In the genomic region with DNA sequence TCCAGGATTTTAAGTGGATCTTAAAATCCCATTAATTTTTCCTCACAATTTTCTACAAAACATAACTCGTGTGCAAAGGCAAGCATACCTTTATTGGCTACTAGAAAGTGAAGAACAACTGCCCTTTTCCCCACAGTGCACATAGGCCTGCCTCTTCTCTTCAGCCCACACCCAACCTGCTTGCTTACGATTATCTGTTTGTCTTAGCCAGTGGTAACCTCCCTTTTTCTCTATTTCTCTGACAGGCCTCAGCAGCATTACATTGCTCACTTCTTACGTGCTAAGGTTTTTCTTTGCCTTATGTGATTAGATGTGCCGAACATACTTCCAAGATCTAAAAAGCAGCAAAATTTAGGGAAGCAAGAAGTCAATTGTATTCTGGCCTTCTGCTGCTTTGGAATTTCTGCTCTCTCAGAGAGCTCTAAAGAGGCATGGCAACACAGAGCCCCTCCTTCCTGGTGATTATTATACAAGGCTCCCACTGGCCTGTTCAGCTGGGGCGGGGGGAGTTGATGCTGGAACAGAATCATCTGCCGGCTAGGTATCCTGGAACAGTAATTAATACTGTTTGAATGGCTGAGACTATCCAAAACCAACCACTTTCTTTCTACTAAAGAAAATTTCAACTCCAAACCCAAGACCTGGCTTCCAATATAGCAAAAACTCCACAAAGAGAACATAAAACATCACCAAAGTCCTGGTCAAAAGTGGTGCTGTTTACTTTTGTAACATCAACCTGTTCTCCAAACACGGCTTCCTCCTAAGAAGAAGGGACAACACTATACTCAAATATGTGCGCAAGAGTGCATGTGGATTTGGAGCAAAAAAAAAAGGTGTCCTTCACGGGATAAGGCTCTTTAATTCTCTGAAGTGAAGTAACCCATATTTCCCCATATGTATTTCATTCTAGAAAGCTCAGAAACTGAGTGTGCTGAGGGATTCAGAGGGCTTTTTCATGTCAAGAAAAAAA, we compare ENCODE assay signal across 10 cellular contexts. TPM values are rescaled to one million over a fixed set of nuclear protein-coding genes. Genes with fewer than 3 reads are reported as not detected.
DNase-seq lines count a peak whose midpoint lies in the region; ATAC-seq, FAIRE-seq and TF ChIP-seq lines count a peak whose summit lies in the region.
"Had no signal": no experiment of that assay in that cellular context is flagged by ENCODE, and none has a peak within 500 bp of the region (broad histone marks: within the 10 kb centered on the region; RNA-seq: fewer than 3 reads in every experiment).

No MANE protein-coding gene starts in this region.

- TF ChIP-seq CTCF in A549 (IDR thresholded peaks at IDR 0.05) (no peak), OCI-LY1 (IDR thresholded peaks at IDR 0.05; ENCODE audit: low read length) (no peak), endodermal cell (conservative IDR thresholded peaks at IDR 0.05) (no peak)

- peaks cover 40% of the 10 kb centered on the region for H3K4me1 Mint-ChIP-seq in endodermal cell
- H3K4me1 Mint-ChIP-seq in natural killer cell treated with Interleukin-12 subunit alpha and Interleukin-12 subunit beta and Interleukin-15 and Interleukin-18, amount 100 ng/mL, for 72 hours (ENCODE audit: low read depth in 2 of 2), result peaks cover 47 to 57% of the 10 kb centered on the region in 2 donors

- H3K27ac ChIP-seq in A549 (peak overlapping the region; percentile 69 to 98), OCI-LY1 (ENCODE audit: low read depth, low read length, poor library complexity, severe bottlenecking) (peak overlapping the region; percentile 87), endodermal cell (ENCODE audit: low read depth, low read length) (peak overlapping the region; percentile 71)

- H3K4me1 ChIP-seq in A549 (peaks cover 95% of the 10 kb centered on the region), OCI-LY1 (ENCODE audit: insufficient read depth, low read length, severe bottlenecking) (peaks cover 100% of the 10 kb centered on the region), endodermal cell (ENCODE audit: control insufficient read depth, insufficient read depth, low read length) (peaks cover 8% of the 10 kb centered on the region)

- TF ChIP-seq EP300 in A549 (IDR thresholded peaks at IDR 0.05), result no peak

- H3K9ac ChIP-seq in OCI-LY1 (ENCODE audit: low read length) (peak overlapping the region; percentile 13; the same call in 1 of the 2 replicates), endodermal cell (ENCODE audit: extremely low read depth, low read length, poor library complexity, severe bottlenecking) (no peak overlapping the region)

- H3K4me2 ChIP-seq in A549 (peak overlapping the region; percentile 95), OCI-LY1 (ENCODE audit: low read length) (peak overlapping the region; percentile 47; the same call in 1 of the 2 replicates)

- CTCF ChIA-PET in A549 (lab: Yijun Ruan, JAX), result interaction anchor here (0.7 to 6.0 kb wide), 10 partner anchors 12 to 182 kb away, joined by 3 to 33 read pairs (median 3); no protein-coding TSS in a partner anchor

- peaks cover 20% of the 10 kb centered on the region for H3F3A ChIP-seq in OCI-LY1 (ENCODE audit: insufficient read depth, low read length)

- no peaks in the 10 kb centered on the region for H3K9me3 Mint-ChIP-seq in endodermal cell
- no peaks in the 10 kb centered on the region for H3K9me3 Mint-ChIP-seq in natural killer cell treated with Interleukin-12 subunit alpha and Interleukin-12 subunit beta and Interleukin-15 and Interleukin-18, amount 100 ng/mL, for 72 hours

- no peaks in the 10 kb centered on the region for H4K20me1 ChIP-seq in OCI-LY1 (ENCODE audit: insufficient read depth, low read length)

- TF ChIP-seq POLR2A in A549 (IDR thresholded peaks at IDR 0.05; ENCODE audit: low read length), result no peak

- H3K9me3 ChIP-seq in A549 (no peaks in the 10 kb centered on the region), OCI-LY1 (ENCODE audit: low read length) (no peaks in the 10 kb centered on the region), endodermal cell (ENCODE audit: control insufficient read depth, low read length) (no peaks in the 10 kb centered on the region)

- 0 out of 5 replicates have a peak, but pooled peaks of 1 of the 2 experiments have one; percentile 4 for TF ChIP-seq RAD21 in A549 (conservative IDR thresholded peaks at IDR 0.05 in 1 of 2, IDR thresholded peaks at IDR 0.05 in 1 of 2)

- no peak overlapping the region for H3K4me3 Mint-ChIP-seq in endodermal cell
- H3K4me3 Mint-ChIP-seq in natural killer cell treated with Interleukin-12 subunit alpha and Interleukin-12 subunit beta and Interleukin-15 and Interleukin-18, amount 100 ng/mL, for 72 hours, result peak overlapping the region; percentile 44

- no peaks in the 10 kb centered on the region for H3K27me3 ChIP-seq in OCI-LY1 (ENCODE audit: insufficient read depth, low read length)
- H3K27me3 ChIP-seq in endodermal cell (ENCODE audit: control insufficient read depth, insufficient read depth, low read length, poor library complexity, severe bottlenecking), result no peaks in the 10 kb centered on the region

- H3K4me3 ChIP-seq in A549 (peak overlapping the region; percentile 4; the same call in 2 of the 3 replicates), OCI-LY1 (ENCODE audit: low read depth, low read length, poor library complexity, severe bottlenecking) (peak overlapping the region; percentile 5), endodermal cell (ENCODE audit: low read length) (no peak overlapping the region)

- 13% methylated on average over 9 of the region's 9 CpGs for WGBS in A549 (ENCODE audit: missing lambda C conversion rate)
- 82 to 89% methylated on average over 6 to 9 of the region's 9 CpGs for WGBS in endodermal cell (ENCODE audit: insufficient coverage in 1 of 2, insufficient read length in 1 of 2), 2 experiments

- peak; percentile 42 to 58 for DNase-seq in A549 (ENCODE audit: low read depth in 1 of 2, low spot score in 1 of 2)
- DNase-seq in endodermal cell, result no peak
- no peak for DNase-seq in natural killer cell treated with Interleukin-12 subunit alpha and Interleukin-12 subunit beta and Interleukin-15 and Interleukin-18, amount 100 ng/mL, for 72 hours (ENCODE audit: low spot score)
- DNase-seq in NCI-H2107 treated with DMSO at 0.1 percent for 48 hours (lab: John Stamatoyannopoulos, UW; ENCODE audit: unreplicated experiment), result no peak
- no peak for DNase-seq in AG20443 (ENCODE audit: low spot score)
- DNase-seq in stimulated activated CD4-positive, alpha-beta T cell treated with anti-CD3 and anti-CD28 coated beads, Interleukin-4, amount 100 ng/mL, for 4 hours, result no peak
- DNase-seq: activated CD4-positive, alpha-beta T cell treated with anti-CD3 and anti-CD28 coated beads, Interleukin-2, amount 50 U/mL, for 1 hour; stimulated activated CD4-positive, alpha-beta T cell treated with anti-CD3 and anti-CD28 coated beads, Interleukin-1b, Interleukin-23, amount 100 ng/mL, for 48 hours had no signal

- no peaks in the 10 kb centered on the region for H3K27me3 Mint-ChIP-seq in endodermal cell (ENCODE audit: insufficient read depth)
- no peaks in the 10 kb centered on the region for H3K27me3 Mint-ChIP-seq in natural killer cell treated with Interleukin-12 subunit alpha and Interleukin-12 subunit beta and Interleukin-15 and Interleukin-18, amount 100 ng/mL, for 72 hours

- ATAC-seq in A549 (peak; percentile 70 to 78), HG02610 (IDR thresholded peaks at IDR 0.05; ENCODE audit: unreplicated experiment) (no peak)
- ATAC-seq in natural killer cell treated with Interleukin-12 subunit alpha and Interleukin-12 subunit beta and Interleukin-15 and Interleukin-18, amount 100 ng/mL, for 72 hours, result no peak

- no peak overlapping the region for H3K27ac Mint-ChIP-seq in endodermal cell
- peak overlapping the region; percentile 69 to 76 for H3K27ac Mint-ChIP-seq in natural killer cell treated with Interleukin-12 subunit alpha and Interleukin-12 subunit beta and Interleukin-15 and Interleukin-18, amount 100 ng/mL, for 72 hours

- no peaks in the 10 kb centered on the region for H3K9me2 ChIP-seq in OCI-LY1 (ENCODE audit: low read depth, low read length)

- H2AFZ ChIP-seq in OCI-LY1 (ENCODE audit: low read length), result no peak overlapping the region

- FAIRE-seq in A549 (lab: Jason Lieb, UNC), result no peak

- no peaks in the 10 kb centered on the region for H3K36me3 ChIP-seq in OCI-LY1 (ENCODE audit: insufficient read depth, low read length)
- H3K36me3 ChIP-seq in endodermal cell (ENCODE audit: control insufficient read depth, insufficient read depth, low read length), result peaks cover 3% of the 10 kb centered on the region

- peaks cover 8% of the 10 kb centered on the region for H3K36me3 Mint-ChIP-seq in endodermal cell (ENCODE audit: low read depth)
- H3K36me3 Mint-ChIP-seq in natural killer cell treated with Interleukin-12 subunit alpha and Interleukin-12 subunit beta and Interleukin-15 and Interleukin-18, amount 100 ng/mL, for 72 hours, result no peaks in the 10 kb centered on the region

- peaks cover 81% of the 10 kb centered on the region for H3K79me2 ChIP-seq in OCI-LY1 (ENCODE audit: insufficient read depth, low read length)

- POLR2A ChIA-PET in A549 (lab: Yijun Ruan, JAX), result interaction anchor here (0.9 to 1.6 kb wide), 3 partner anchors 21 to 106 kb away, joined by 3 to 11 read pairs (median 5); partner anchors contain the start of gene SLC9A8

TF ChIP-seq in A549, 52 proteins besides CTCF, POLR2A, EP300 and RAD21 (continues in another document):
- no peak for TF ChIP-seq CEBPB (IDR thresholded peaks at IDR 0.05)

RNA-seq across cellular contexts. Expression of gene B4GALT5, which starts 6.8 kb away (rescaled TPM):
- polyA plus RNA-seq in A549 (2011; rRNA removed) (82.8 and 88.7 TPM in 2 replicates), A549 (2017; fragmentation: RNase III; extraction: RNeasy Plus Mini Kit Qiagen cat#74134 plus additional on column Dnase treatment) (68.1 to 84.0 TPM (median 81.5 TPM) in 3 replicates)
- polyA plus RNA-seq in A549 (2012; cell fraction: cytosol; rRNA removed), result 39.0 and 48.5 TPM in 2 replicates
- polyA plus RNA-seq in A549 (2012; cell fraction: nucleus; rRNA removed), result 23.2 and 34.8 TPM in 2 replicates
- polyA minus RNA-seq in A549 (2011; rRNA and poly(A)+ RNA removed), result 66.0 and 68.4 TPM in 2 replicates
- 10 to 100 TPM; 57.0 to 58.8 TPM for total RNA-seq in endodermal cell
- polyA plus RNA-seq in endodermal cell (2013, experiment 1 of 2), result 41.0 TPM
- 35.9 TPM for polyA plus RNA-seq in endodermal cell (2013, experiment 2 of 2)
- total RNA-seq in natural killer cell treated with Interleukin-12 subunit alpha and Interleukin-12 subunit beta and Interleukin-15 and Interleukin-18, amount 100 ng/mL, for 72 hours, result 10 to 100 TPM; 62.1 to 74.9 TPM

Comparison
In these comparisons a context has a peak if more than half of its experiments do, and no peak if none do; other contexts are left out.
1. ATAC-seq: peak in A549 (2 of 2); none in natural killer cell treated with Interleukin-12 subunit alpha and Interleukin-12 subunit beta and Interleukin-15 and Interleukin-18, amount 100 ng/mL, for 72 hours (0 of 2) and HG02610 (single experiment).
2. DNase-seq: peak in A549 (2 of 2); none in endodermal cell (single experiment), natural killer cell treated with Interleukin-12 subunit alpha and Interleukin-12 subunit beta and Interleukin-15 and Interleukin-18, amount 100 ng/mL, for 72 hours (single experiment), NCI-H2107 treated with DMSO at 0.1 percent for 48 hours (single experiment), AG20443 (single experiment) and stimulated activated CD4-positive, alpha-beta T cell treated with anti-CD3 and anti-CD28 coated beads, Interleukin-4, amount 100 ng/mL, for 4 hours (0 of 2).
3. Peak in every context shown above with its lines, with median percentiles within 50 percentile points of each other: H3K27ac ChIP-seq.